9 cellular contexts compared by ENCODE assay signal in the genomic region with DNA sequence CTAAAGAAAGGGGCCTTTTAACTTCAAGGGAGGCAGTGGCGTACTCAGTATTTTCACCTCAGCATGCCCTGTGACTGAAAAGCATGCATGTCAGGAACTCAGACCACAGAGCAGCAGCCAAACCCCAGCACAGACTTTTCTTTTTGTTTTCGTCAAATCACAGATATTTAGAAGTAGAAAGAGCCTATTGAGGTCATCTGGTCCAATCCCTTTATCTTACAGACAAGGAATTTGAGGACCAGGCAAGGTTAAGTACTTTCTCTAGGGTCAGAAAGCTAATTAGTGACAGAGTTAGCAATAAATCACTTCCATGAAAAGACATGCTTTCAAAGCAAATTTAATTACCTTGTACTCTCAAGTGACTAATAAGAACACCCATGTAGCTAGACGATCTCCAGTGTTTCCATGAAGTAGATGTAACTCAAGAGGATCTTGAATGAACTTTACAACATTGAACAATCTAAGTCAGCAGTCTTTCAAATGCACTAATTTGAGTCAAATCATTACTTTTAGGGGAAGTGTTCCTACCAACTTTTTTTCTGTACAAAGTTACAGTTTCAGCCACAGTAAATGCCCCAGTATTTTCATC. TPM values are rescaled to one million over a fixed set of nuclear protein-coding genes. Genes with fewer than 3 reads are reported as not detected.
A peak's percentile ranks its signal among the peaks of the same experiment; 100 is the strongest.
DNase-seq lines count a peak whose midpoint lies in the region; ATAC-seq, FAIRE-seq and TF ChIP-seq lines count a peak whose summit lies in the region.
"Had no signal": no experiment of that assay in that cellular context is flagged by ENCODE, and none has a peak within 500 bp of the region (broad histone marks: within the 10 kb centered on the region; RNA-seq: fewer than 3 reads in every experiment).

No MANE protein-coding gene starts in this region.

- H3K4me3 ChIP-seq in KMS-11 (IDR thresholded peaks at IDR 0.05; ENCODE audit: insufficient read depth, low read depth, low read length): no peak overlapping the region
- H3K4me3 ChIP-seq in aorta (ENCODE audit: low read length in 2 of 2): no peak overlapping the region
- no peak overlapping the region for H3K4me3 ChIP-seq in kidney (ENCODE audit: low read length in 2 of 2)

- H3K79me2 ChIP-seq in KMS-11 (ENCODE audit: insufficient read depth, low read depth): no peaks in the 10 kb centered on the region

- peaks cover 36% of the 10 kb centered on the region for H3K4me1 ChIP-seq in KMS-11 (ENCODE audit: low read depth, poor library complexity, severe bottlenecking)
- H3K4me1 ChIP-seq in aorta (ENCODE audit: control insufficient read depth in 1 of 2, insufficient read depth in 2 of 2, low read length in 2 of 2): no peaks in the 10 kb centered on the region
- no peaks in the 10 kb centered on the region for H3K4me1 ChIP-seq in kidney (ENCODE audit: control insufficient read depth in 1 of 2, insufficient read depth in 1 of 2, low read depth in 1 of 2, low read length in 2 of 2)

- H3K9me3 ChIP-seq in aorta (ENCODE audit: control insufficient read depth, low read length) (no peaks in the 10 kb centered on the region), kidney (ENCODE audit: control insufficient read depth in 1 of 2, low read length in 2 of 2) (no peaks in the 10 kb centered on the region)

- H3K27ac ChIP-seq in KMS-11: peak overlapping the region; percentile 72
- H3K27ac ChIP-seq in aorta (ENCODE audit: low read depth in 1 of 2, low read length in 2 of 2): no peak overlapping the region
- H3K27ac ChIP-seq in kidney (ENCODE audit: low read depth in 2 of 2, low read length in 2 of 2): peak overlapping the region in 1 of 2 donors; percentile 10
- H3K27ac ChIP-seq: HL-60 had no signal

- no peaks in the 10 kb centered on the region for H4K20me1 ChIP-seq in KMS-11 (ENCODE audit: insufficient read depth)

- ATAC-seq in GM18511 (IDR thresholded peaks at IDR 0.05; ENCODE audit: unreplicated experiment) (peak; percentile 98), GM21723 (IDR thresholded peaks at IDR 0.05; ENCODE audit: unreplicated experiment) (peak; percentile 96), aorta (ENCODE audit: low FRiP score) (no peak)

- no peak for TF ChIP-seq CTCF in KMS-11 (conservative IDR thresholded peaks at IDR 0.05; ENCODE audit: low read depth, low read length)
- TF ChIP-seq CTCF in kidney (IDR thresholded peaks at IDR 0.05; ENCODE audit: borderline replicate concordance, extremely low read depth, insufficient read depth): no peak

- WGBS in aorta, 2 donors: 51 to 61% methylated on average over 3 of the region's 3 CpGs

- H3K9ac ChIP-seq in KMS-11 (0 out of 2 replicates have a peak overlapping the region, but pooled peaks have one; percentile 0), kidney (ENCODE audit: low read length in 2 of 2) (no peak overlapping the region)

- peak overlapping the region; percentile 92 for H3K4me2 ChIP-seq in KMS-11

- H3K27me3 ChIP-seq in KMS-11 (ENCODE audit: insufficient read depth, low read depth): no peaks in the 10 kb centered on the region
- H3K27me3 ChIP-seq in aorta (ENCODE audit: control insufficient read depth in 1 of 2, insufficient read depth in 2 of 2, low read length in 1 of 2): no peaks in the 10 kb centered on the region

- 0 out of 2 replicates have a peak overlapping the region, but pooled peaks have one; percentile 0 for H2AFZ ChIP-seq in KMS-11 (ENCODE audit: low read depth)

- no peak for FAIRE-seq in kidney (lab: Jason Lieb, UNC)

- intact Hi-C loops in aorta (cut with DNase I) (no loop called here), kidney (cut with DNase I) (no loop called here)

- H3K36me3 ChIP-seq in KMS-11 (ENCODE audit: insufficient read depth) (no peaks in the 10 kb centered on the region), aorta (ENCODE audit: control insufficient read depth in 1 of 2, insufficient read depth in 2 of 2, low read length in 1 of 2) (no peaks in the 10 kb centered on the region), kidney (ENCODE audit: control insufficient read depth in 1 of 2, insufficient read depth in 2 of 2, low read length in 2 of 2) (no peaks in the 10 kb centered on the region)

- DNase-seq in medulla oblongata (ENCODE audit: extremely low spot score) (peak; percentile 34), aorta (no peak), kidney (no peak), NCI-H1694 (lab: John Stamatoyannopoulos, UW) (no peak), hippocampal formation (lab: John Stamatoyannopoulos, UW) (no peak)

RNA-seq across cellular contexts. Expression of gene MOXD1, which starts 35.9 kb away (rescaled TPM):
- total RNA-seq in aorta (1 to 10 TPM; 1.0 to 1.2 TPM), kidney (35.9 TPM)
- polyA plus RNA-seq in aorta (under 1 TPM in 1 of 2 donors, not detected in 1; 0.25 TPM), kidney (ENCODE audit: insufficient read depth, low read depth, low replicate concordance) (11.6 TPM)

Comparison
In these comparisons a context has a peak if more than half of its experiments do, and no peak if none do; other contexts are left out.
1. RNA of gene MOXD1, which starts 35.9 kb away (total RNA-seq): 35.9 TPM in kidney (single experiment); 1.0 to 1.2 TPM in aorta; every median in the first group is over 10 times any median in the second.